26 cellular contexts compared by ENCODE assay signal in genomic region chr12:100656806-100657205, GRCh38.
DNase-seq lines count a peak whose midpoint lies in the region; ATAC-seq lines count a peak whose summit lies in the region.
"Had no signal": no experiment of that assay in that cellular context is flagged by ENCODE, and none has a peak within 500 bp of the region (broad histone marks: within the 10 kb centered on the region; RNA-seq: fewer than 3 reads in every experiment).

No MANE protein-coding gene starts in this region.

- peaks cover 2% of the 10 kb centered on the region for H3K4me1 Mint-ChIP-seq in T-helper 17 cell
- H3K4me1 Mint-ChIP-seq: activated B cell treated with CpG ODN at 0.5 μM for 24 hours; activated naive CD8-positive, alpha-beta T cell treated with anti-CD3 and anti-CD28 coated beads, Interleukin-2, amount 50 U/mL, for 24 hours; IgD-negative memory B cell; naive thymus-derived CD8-positive, alpha-beta T cell; stimulated activated naive B cell treated with anti-CD40 and anti-IgM and Interleukin-4, amounts not matched to agents 10 μg/mL and 1 μg/mL and 100 μg/mL, for 72 hours had no signal

- ATAC-seq in T-helper 17 cell = no peak
- ATAC-seq: activated naive CD8-positive, alpha-beta T cell treated with anti-CD3 and anti-CD28 coated beads, Interleukin-2, amount 50 U/mL, for 24 hours; left cardiac atrium; naive thymus-derived CD8-positive, alpha-beta T cell; stimulated activated naive B cell treated with anti-CD40 and anti-IgM and Interleukin-4, amounts not matched to agents 10 μg/mL and 1 μg/mL and 100 μg/mL, for 72 hours had no signal

- no peak overlapping the region for H3K9ac ChIP-seq in Karpas-422 (ENCODE audit: low read length)
- H3K9ac ChIP-seq: BLaER1 treated with 17β-estradiol and CSF1 and Interleukin-3, amounts not matched to agents 10 nM and 100 nM had no signal

- DNase-seq in DMS79 treated with DMSO at 0.1 percent for 48 hours (lab: John Stamatoyannopoulos, UW) = peak; percentile 8
- DNase-seq in NCI-H1436 (lab: John Stamatoyannopoulos, UW) = peak; percentile 89
- DNase-seq in NCI-H2227 treated with DMSO at 0.1 percent for 48 hours (lab: John Stamatoyannopoulos, UW) = peak; percentile 35
- peak; percentile 75 for DNase-seq in islet precursor cell
- DNase-seq in COLO829 (ENCODE audit: low spot score) = no peak
- DNase-seq in Karpas-422 = no peak
- DNase-seq in T-helper 17 cell = no peak
- DNase-seq: activated B cell treated with CpG ODN at 0.5 μM for 24 hours; activated CD4-positive, alpha-beta T cell treated with anti-CD3 and anti-CD28 coated beads, Interleukin-2, amount 50 U/mL, for 1 hour; activated effector memory CD4-positive, alpha-beta T cell treated with anti-CD3 and anti-CD28 coated beads, Interleukin-2, amount 50 U/mL, for 16 hours; activated naive CD8-positive, alpha-beta T cell treated with anti-CD3 and anti-CD28 coated beads, Interleukin-2, amount 50 U/mL, for 24 hours; activated T-cell treated with anti-CD3 and anti-CD28 coated beads, Interleukin-2, amount 50 U/mL, for 24 hours; colonic mucosa; effector memory CD4-positive, alpha-beta T cell; HFFc6; hypothalamus; left cardiac atrium; naive thymus-derived CD8-positive, alpha-beta T cell; NCI-H1048; OCI-M1; stimulated activated naive B cell treated with anti-CD40 and anti-IgM and Interleukin-4, amounts not matched to agents 10 μg/mL and 1 μg/mL and 100 μg/mL, for 72 hours; upper lobe of left lung had no signal

- peaks cover 5% of the 10 kb centered on the region for H3K27me3 Mint-ChIP-seq in T-helper 17 cell

- H3K27ac Mint-ChIP-seq in T-helper 17 cell = no peak overlapping the region
- H3K27ac Mint-ChIP-seq: activated B cell treated with CpG ODN at 0.5 μM for 24 hours; activated naive CD8-positive, alpha-beta T cell treated with anti-CD3 and anti-CD28 coated beads, Interleukin-2, amount 50 U/mL, for 24 hours; activated T-cell treated with anti-CD3 and anti-CD28 coated beads, Interleukin-2, amount 50 U/mL, for 24 hours; HFFc6; IgD-negative memory B cell; naive thymus-derived CD8-positive, alpha-beta T cell; stimulated activated naive B cell treated with anti-CD40 and anti-IgM and Interleukin-4, amounts not matched to agents 10 μg/mL and 1 μg/mL and 100 μg/mL, for 72 hours had no signal

- H3K27me3 ChIP-seq in Karpas-422 (ENCODE audit: low read length) = no peaks in the 10 kb centered on the region
- H3K27me3 ChIP-seq: BLaER1 treated with 17β-estradiol and CSF1 and Interleukin-3, amounts not matched to agents 10 nM and 100 nM; colonic mucosa; suprapubic skin; upper lobe of left lung had no signal

- H3K4me3 ChIP-seq in Karpas-422 (ENCODE audit: low read length) = no peak overlapping the region
- H3K4me3 ChIP-seq: BLaER1 treated with 17β-estradiol and CSF1 and Interleukin-3, amounts not matched to agents 10 nM and 100 nM; colonic mucosa; suprapubic skin; upper lobe of left lung had no signal

- H2AFZ ChIP-seq in Karpas-422 (ENCODE audit: low read length) = no peak overlapping the region

- H3K4me1 ChIP-seq in Karpas-422 (ENCODE audit: low read length) = no peaks in the 10 kb centered on the region
- H3K4me1 ChIP-seq: colonic mucosa, suprapubic skin, upper lobe of left lung had no signal

- no peak overlapping the region for H3K4me3 Mint-ChIP-seq in T-helper 17 cell
- H3K4me3 Mint-ChIP-seq: activated B cell treated with CpG ODN at 0.5 μM for 24 hours; activated naive CD8-positive, alpha-beta T cell treated with anti-CD3 and anti-CD28 coated beads, Interleukin-2, amount 50 U/mL, for 24 hours; activated T-cell treated with anti-CD3 and anti-CD28 coated beads, Interleukin-2, amount 50 U/mL, for 24 hours; HFFc6; IgD-negative memory B cell; naive thymus-derived CD8-positive, alpha-beta T cell; stimulated activated naive B cell treated with anti-CD40 and anti-IgM and Interleukin-4, amounts not matched to agents 10 μg/mL and 1 μg/mL and 100 μg/mL, for 72 hours had no signal

- no peaks in the 10 kb centered on the region for H3K9me2 ChIP-seq in Karpas-422 (replicated peaks; ENCODE audit: insufficient read depth, low read length)

- H3K9me3 ChIP-seq in Karpas-422 (ENCODE audit: low read length) = no peaks in the 10 kb centered on the region
- no peaks in the 10 kb centered on the region for H3K9me3 ChIP-seq in T-helper 17 cell (ENCODE audit: control insufficient read depth, low read length, poor library complexity, severe bottlenecking)
- H3K9me3 ChIP-seq: colonic mucosa, suprapubic skin, upper lobe of left lung had no signal

- H4K20me1 ChIP-seq in Karpas-422 (ENCODE audit: insufficient read depth, low read depth, low read length) = no peaks in the 10 kb centered on the region
- H4K20me1 ChIP-seq: BLaER1 treated with 17β-estradiol and CSF1 and Interleukin-3, amounts not matched to agents 10 nM and 100 nM had no signal

- H3K79me2 ChIP-seq in Karpas-422 (ENCODE audit: low read length) = no peaks in the 10 kb centered on the region

- H3K36me3 ChIP-seq in Karpas-422 (ENCODE audit: insufficient read depth, low read length) = no peaks in the 10 kb centered on the region
- H3K36me3 ChIP-seq: BLaER1 treated with 17β-estradiol and CSF1 and Interleukin-3, amounts not matched to agents 10 nM and 100 nM; colonic mucosa; suprapubic skin; upper lobe of left lung had no signal

- H3K4me2 ChIP-seq in Karpas-422 (ENCODE audit: low read depth, low read length, poor library complexity, severe bottlenecking) = no peak overlapping the region
- H3K4me2 ChIP-seq: BLaER1 treated with 17β-estradiol and CSF1 and Interleukin-3, amounts not matched to agents 10 nM and 100 nM had no signal

- H3K27ac ChIP-seq in Karpas-422 (ENCODE audit: low read length) = no peak overlapping the region
- H3K27ac ChIP-seq: BLaER1 treated with 17β-estradiol and CSF1 and Interleukin-3, amounts not matched to agents 10 nM and 100 nM; colonic mucosa; epithelial cell of prostate; suprapubic skin; upper lobe of left lung had no signal

- H3K36me3 Mint-ChIP-seq in T-helper 17 cell (ENCODE audit: low read depth) = no peaks in the 10 kb centered on the region
- H3K36me3 Mint-ChIP-seq: IgD-negative memory B cell; naive thymus-derived CD8-positive, alpha-beta T cell; stimulated activated naive B cell treated with anti-CD40 and anti-IgM and Interleukin-4, amounts not matched to agents 10 μg/mL and 1 μg/mL and 100 μg/mL, for 72 hours had no signal

Comparison
In these comparisons a context has a peak if more than half of its experiments do, and no peak if none do; other contexts are left out.
1. DNase-seq: peak in DMS79 treated with DMSO at 0.1 percent for 48 hours (single experiment), NCI-H1436 (single experiment), NCI-H2227 treated with DMSO at 0.1 percent for 48 hours (single experiment) and islet precursor cell (single experiment); none in COLO829 (single experiment), Karpas-422 (single experiment) and T-helper 17 cell (0 of 3).